1 cellular context compared by ENCODE assay signal in the genomic region with DNA sequence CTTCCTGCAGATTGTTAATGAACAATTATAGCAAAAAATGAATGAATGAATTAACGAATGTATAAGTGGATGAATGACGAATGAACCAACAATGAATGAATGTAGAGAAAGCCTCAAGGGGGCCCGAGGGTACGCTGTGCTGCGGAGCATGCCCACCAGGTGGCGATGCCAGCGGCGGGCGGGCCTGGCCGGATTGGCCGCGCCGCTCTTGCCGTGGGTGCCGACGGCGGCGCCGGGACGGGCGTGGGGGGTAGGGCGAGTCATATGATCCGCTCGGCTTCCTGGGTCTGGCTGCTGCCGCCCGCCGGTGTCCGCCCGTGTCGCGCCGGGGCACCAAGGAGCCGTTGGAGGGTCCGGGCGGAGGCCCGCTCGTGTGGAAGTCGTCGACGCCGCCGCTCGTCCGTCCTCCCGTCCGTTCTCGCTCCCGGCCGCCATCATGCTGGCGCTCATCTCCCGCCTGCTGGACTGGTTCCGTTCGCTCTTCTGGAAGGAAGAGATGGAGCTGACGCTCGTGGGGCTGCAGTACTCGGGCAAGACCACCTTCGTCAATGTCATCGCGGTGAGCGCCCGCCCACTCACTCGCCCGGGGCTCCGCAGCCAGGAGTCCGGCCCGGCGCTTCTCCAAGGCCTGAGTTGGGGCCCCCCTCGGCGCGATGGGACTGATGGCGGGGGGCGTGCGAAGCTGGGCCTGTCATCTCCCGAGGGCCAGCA.
TF ChIP-seq lines count a peak whose summit lies in the region.

A gene (plus strand): TSS at position 263 of the 711 bp plus-strand sequence. CDS start 174 bp downstream, at position 437.

TF ChIP-seq in HepG2, 621 proteins besides CTCF, POLR2A, EP300 and RAD21 (continued from another document and continues in another):
- TF ChIP-seq, protein P1, sequence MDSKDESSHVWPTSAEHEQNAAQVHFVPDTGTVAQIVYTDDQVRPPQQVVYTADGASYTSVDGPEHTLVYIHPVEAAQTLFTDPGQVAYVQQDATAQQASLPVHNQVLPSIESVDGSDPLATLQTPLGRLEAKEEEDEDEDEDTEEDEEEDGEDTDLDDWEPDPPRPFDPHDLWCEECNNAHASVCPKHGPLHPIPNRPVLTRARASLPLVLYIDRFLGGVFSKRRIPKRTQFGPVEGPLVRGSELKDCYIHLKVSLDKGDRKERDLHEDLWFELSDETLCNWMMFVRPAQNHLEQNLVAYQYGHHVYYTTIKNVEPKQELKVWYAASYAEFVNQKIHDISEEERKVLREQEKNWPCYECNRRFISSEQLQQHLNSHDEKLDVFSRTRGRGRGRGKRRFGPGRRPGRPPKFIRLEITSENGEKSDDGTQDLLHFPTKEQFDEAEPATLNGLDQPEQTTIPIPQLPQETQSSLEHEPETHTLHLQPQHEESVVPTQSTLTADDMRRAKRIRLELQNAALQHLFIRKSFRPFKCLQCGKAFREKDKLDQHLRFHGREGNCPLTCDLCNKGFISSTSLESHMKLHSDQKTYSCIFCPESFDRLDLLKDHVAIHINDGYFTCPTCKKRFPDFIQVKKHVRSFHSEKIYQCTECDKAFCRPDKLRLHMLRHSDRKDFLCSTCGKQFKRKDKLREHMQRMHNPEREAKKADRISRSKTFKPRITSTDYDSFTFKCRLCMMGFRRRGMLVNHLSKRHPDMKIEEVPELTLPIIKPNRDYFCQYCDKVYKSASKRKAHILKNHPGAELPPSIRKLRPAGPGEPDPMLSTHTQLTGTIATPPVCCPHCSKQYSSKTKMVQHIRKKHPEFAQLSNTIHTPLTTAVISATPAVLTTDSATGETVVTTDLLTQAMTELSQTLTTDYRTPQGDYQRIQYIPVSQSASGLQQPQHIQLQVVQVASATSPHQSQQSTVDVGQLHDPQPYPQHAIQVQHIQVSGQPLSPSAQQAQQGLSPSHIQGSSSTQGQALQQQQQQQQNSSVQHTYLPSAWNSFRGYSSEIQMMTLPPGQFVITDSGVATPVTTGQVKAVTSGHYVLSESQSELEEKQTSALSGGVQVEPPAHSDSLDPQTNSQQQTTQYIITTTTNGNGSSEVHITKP (CRISPR knock-in tag; IDR thresholded peaks at IDR 0.05; ENCODE audit: low read depth): no peak
- no peak for TF ChIP-seq ZNF780A (CRISPR knock-in tag; IDR thresholded peaks at IDR 0.05)
- no peak for TF ChIP-seq RARG (CRISPR knock-in tag; IDR thresholded peaks at IDR 0.05; ENCODE audit: low read depth)
- no peak; the same call in 1 of the 2 replicates for TF ChIP-seq NFYC (CRISPR knock-in tag; IDR thresholded peaks at IDR 0.05)
- TF ChIP-seq, protein P2, sequence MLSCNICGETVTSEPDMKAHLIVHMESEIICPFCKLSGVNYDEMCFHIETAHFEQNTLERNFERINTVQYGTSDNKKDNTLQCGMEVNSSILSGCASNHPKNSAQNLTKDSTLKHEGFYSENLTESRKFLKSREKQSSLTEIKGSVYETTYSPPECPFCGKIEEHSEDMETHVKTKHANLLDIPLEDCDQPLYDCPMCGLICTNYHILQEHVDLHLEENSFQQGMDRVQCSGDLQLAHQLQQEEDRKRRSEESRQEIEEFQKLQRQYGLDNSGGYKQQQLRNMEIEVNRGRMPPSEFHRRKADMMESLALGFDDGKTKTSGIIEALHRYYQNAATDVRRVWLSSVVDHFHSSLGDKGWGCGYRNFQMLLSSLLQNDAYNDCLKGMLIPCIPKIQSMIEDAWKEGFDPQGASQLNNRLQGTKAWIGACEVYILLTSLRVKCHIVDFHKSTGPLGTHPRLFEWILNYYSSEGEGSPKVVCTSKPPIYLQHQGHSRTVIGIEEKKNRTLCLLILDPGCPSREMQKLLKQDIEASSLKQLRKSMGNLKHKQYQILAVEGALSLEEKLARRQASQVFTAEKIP (CRISPR knock-in tag; IDR thresholded peaks at IDR 0.05; ENCODE audit: borderline replicate concordance): no peak
- TF ChIP-seq MXD4 (CRISPR knock-in tag; IDR thresholded peaks at IDR 0.05): no peak; the same call in 1 of the 2 replicates
- peak; percentile 84; the same call in 1 of the 2 replicates for TF ChIP-seq KDM3A (CRISPR knock-in tag; IDR thresholded peaks at IDR 0.05; ENCODE audit: low read depth)
- no peak for TF ChIP-seq ZNF879 (CRISPR knock-in tag; IDR thresholded peaks at IDR 0.05)
- 0 out of 2 replicates have a peak, but pooled peaks have one; percentile 54 for TF ChIP-seq KLF15 (CRISPR knock-in tag; IDR thresholded peaks at IDR 0.05; ENCODE audit: borderline replicate concordance)
- TF ChIP-seq PAX8 (CRISPR knock-in tag; IDR thresholded peaks at IDR 0.05; ENCODE audit: borderline replicate concordance): no peak; the same call in 1 of the 2 replicates
- TF ChIP-seq CBFB (CRISPR knock-in tag; IDR thresholded peaks at IDR 0.05): peak; percentile 80; the same call in 1 of the 2 replicates
- TF ChIP-seq CREB1 (IDR thresholded peaks at IDR 0.05): peak; percentile 61; the same call in 1 of the 2 replicates
- no peak for TF ChIP-seq CREB1 (CRISPR knock-in tag; IDR thresholded peaks at IDR 0.05)
- TF ChIP-seq, protein P3, sequence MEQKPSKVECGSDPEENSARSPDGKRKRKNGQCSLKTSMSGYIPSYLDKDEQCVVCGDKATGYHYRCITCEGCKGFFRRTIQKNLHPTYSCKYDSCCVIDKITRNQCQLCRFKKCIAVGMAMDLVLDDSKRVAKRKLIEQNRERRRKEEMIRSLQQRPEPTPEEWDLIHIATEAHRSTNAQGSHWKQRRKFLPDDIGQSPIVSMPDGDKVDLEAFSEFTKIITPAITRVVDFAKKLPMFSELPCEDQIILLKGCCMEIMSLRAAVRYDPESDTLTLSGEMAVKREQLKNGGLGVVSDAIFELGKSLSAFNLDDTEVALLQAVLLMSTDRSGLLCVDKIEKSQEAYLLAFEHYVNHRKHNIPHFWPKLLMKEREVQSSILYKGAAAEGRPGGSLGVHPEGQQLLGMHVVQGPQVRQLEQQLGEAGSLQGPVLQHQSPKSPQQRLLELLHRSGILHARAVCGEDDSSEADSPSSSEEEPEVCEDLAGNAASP (CRISPR knock-in tag; IDR thresholded peaks at IDR 0.05; ENCODE audit: borderline replicate concordance): 0 out of 2 replicates have a peak, but pooled peaks have one; percentile 8
- TF ChIP-seq NR2C2 (CRISPR knock-in tag; IDR thresholded peaks at IDR 0.05; ENCODE audit: borderline replicate concordance): peak; percentile 77
- TF ChIP-seq KLF6 (CRISPR knock-in tag; IDR thresholded peaks at IDR 0.05): peak; percentile 80
- no peak for TF ChIP-seq ISX (CRISPR knock-in tag; conservative IDR thresholded peaks at IDR 0.05)
- TF ChIP-seq JUND (CRISPR knock-in tag; IDR thresholded peaks at IDR 0.05): 0 out of 2 replicates have a peak, but pooled peaks have one; percentile 22
- no peak for TF ChIP-seq ZNF652 (CRISPR knock-in tag; IDR thresholded peaks at IDR 0.05; ENCODE audit: borderline replicate concordance, low read depth)
- TF ChIP-seq ZNF792 (CRISPR knock-in tag; IDR thresholded peaks at IDR 0.05): no peak; the same call in 1 of the 2 replicates
- TF ChIP-seq ZBTB3 (CRISPR knock-in tag; IDR thresholded peaks at IDR 0.05; ENCODE audit: borderline replicate concordance, low read depth): no peak
- TF ChIP-seq, protein P4, sequence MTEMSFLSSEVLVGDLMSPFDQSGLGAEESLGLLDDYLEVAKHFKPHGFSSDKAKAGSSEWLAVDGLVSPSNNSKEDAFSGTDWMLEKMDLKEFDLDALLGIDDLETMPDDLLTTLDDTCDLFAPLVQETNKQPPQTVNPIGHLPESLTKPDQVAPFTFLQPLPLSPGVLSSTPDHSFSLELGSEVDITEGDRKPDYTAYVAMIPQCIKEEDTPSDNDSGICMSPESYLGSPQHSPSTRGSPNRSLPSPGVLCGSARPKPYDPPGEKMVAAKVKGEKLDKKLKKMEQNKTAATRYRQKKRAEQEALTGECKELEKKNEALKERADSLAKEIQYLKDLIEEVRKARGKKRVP (CRISPR knock-in tag; IDR thresholded peaks at IDR 0.05): peak in 1 of 2 experiments; percentile 62; a peak in 2 of 4 replicates
- TF ChIP-seq ZNF160 (CRISPR knock-in tag; IDR thresholded peaks at IDR 0.05): peak; percentile 94
- TF ChIP-seq ZMAT3 (CRISPR knock-in tag; conservative IDR thresholded peaks at IDR 0.05): peak; percentile 54; the same call in 1 of the 2 replicates
- TF ChIP-seq ZNF563 (CRISPR knock-in tag; IDR thresholded peaks at IDR 0.05): peak; percentile 65
- TF ChIP-seq TOE1 (CRISPR knock-in tag; IDR thresholded peaks at IDR 0.05): no peak
- no peak for TF ChIP-seq EHMT2 (IDR thresholded peaks at IDR 0.05; ENCODE audit: borderline replicate concordance, low read depth, low read length)
- no peak for TF ChIP-seq HDAC6 (IDR thresholded peaks at IDR 0.05; ENCODE audit: low read depth, low read length)
- peak; percentile 59; the same call in 1 of the 2 replicates for TF ChIP-seq MEIS1 (CRISPR knock-in tag; IDR thresholded peaks at IDR 0.05; ENCODE audit: borderline replicate concordance)
- TF ChIP-seq KAT8 (CRISPR knock-in tag; IDR thresholded peaks at IDR 0.05): peak; percentile 95
- TF ChIP-seq HNRNPK (IDR thresholded peaks at IDR 0.05; ENCODE audit: low read depth, low read length, poor library complexity, severe bottlenecking): no peak
- no peak for TF ChIP-seq PITX1 (CRISPR knock-in tag; IDR thresholded peaks at IDR 0.05)
- TF ChIP-seq ZNF558 (CRISPR knock-in tag; IDR thresholded peaks at IDR 0.05; ENCODE audit: borderline replicate concordance): no peak
- TF ChIP-seq, protein P5, sequence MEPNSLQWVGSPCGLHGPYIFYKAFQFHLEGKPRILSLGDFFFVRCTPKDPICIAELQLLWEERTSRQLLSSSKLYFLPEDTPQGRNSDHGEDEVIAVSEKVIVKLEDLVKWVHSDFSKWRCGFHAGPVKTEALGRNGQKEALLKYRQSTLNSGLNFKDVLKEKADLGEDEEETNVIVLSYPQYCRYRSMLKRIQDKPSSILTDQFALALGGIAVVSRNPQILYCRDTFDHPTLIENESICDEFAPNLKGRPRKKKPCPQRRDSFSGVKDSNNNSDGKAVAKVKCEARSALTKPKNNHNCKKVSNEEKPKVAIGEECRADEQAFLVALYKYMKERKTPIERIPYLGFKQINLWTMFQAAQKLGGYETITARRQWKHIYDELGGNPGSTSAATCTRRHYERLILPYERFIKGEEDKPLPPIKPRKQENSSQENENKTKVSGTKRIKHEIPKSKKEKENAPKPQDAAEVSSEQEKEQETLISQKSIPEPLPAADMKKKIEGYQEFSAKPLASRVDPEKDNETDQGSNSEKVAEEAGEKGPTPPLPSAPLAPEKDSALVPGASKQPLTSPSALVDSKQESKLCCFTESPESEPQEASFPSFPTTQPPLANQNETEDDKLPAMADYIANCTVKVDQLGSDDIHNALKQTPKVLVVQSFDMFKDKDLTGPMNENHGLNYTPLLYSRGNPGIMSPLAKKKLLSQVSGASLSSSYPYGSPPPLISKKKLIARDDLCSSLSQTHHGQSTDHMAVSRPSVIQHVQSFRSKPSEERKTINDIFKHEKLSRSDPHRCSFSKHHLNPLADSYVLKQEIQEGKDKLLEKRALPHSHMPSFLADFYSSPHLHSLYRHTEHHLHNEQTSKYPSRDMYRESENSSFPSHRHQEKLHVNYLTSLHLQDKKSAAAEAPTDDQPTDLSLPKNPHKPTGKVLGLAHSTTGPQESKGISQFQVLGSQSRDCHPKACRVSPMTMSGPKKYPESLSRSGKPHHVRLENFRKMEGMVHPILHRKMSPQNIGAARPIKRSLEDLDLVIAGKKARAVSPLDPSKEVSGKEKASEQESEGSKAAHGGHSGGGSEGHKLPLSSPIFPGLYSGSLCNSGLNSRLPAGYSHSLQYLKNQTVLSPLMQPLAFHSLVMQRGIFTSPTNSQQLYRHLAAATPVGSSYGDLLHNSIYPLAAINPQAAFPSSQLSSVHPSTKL (CRISPR knock-in tag; IDR thresholded peaks at IDR 0.05): peak; percentile 70
- TF ChIP-seq ZNF709 (CRISPR knock-in tag; IDR thresholded peaks at IDR 0.05): peak; percentile 85; the same call in 1 of the 2 replicates
- TF ChIP-seq CHCHD3 (CRISPR knock-in tag; IDR thresholded peaks at IDR 0.05): no peak
- peak; percentile 88; the same call in 1 of the 2 replicates for TF ChIP-seq ZNF556 (CRISPR knock-in tag; IDR thresholded peaks at IDR 0.05; ENCODE audit: borderline replicate concordance)
- TF ChIP-seq, protein P6, sequence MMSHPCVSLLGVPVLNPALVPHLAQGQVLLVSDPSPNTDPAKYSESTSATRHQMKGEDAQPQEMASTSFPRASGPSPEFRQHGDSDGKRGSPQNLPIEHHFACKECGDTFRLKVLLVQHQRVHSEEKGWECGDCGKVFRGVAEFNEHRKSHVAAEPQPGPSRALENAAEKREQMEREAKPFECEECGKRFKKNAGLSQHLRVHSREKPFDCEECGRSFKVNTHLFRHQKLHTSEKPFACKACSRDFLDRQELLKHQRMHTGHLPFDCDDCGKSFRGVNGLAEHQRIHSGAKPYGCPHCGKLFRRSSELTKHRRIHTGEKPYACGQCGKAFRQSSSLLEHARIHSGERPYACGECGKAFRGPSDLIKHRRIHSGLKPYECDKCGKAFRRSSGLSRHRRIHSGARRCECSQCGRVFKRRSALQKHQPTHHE (CRISPR knock-in tag; IDR thresholded peaks at IDR 0.05; ENCODE audit: borderline replicate concordance): peak; percentile 91
- TF ChIP-seq ZNF207 (IDR thresholded peaks at IDR 0.05; ENCODE audit: borderline replicate concordance): no peak
- TF ChIP-seq FOXP1 (IDR thresholded peaks at IDR 0.05): no peak
- TF ChIP-seq FOXP1 (CRISPR knock-in tag; IDR thresholded peaks at IDR 0.05): no peak
- TF ChIP-seq ZNF30 (CRISPR knock-in tag; IDR thresholded peaks at IDR 0.05): no peak
- no peak for TF ChIP-seq ZNF672 (CRISPR knock-in tag; IDR thresholded peaks at IDR 0.05)
- TF ChIP-seq, protein P7, sequence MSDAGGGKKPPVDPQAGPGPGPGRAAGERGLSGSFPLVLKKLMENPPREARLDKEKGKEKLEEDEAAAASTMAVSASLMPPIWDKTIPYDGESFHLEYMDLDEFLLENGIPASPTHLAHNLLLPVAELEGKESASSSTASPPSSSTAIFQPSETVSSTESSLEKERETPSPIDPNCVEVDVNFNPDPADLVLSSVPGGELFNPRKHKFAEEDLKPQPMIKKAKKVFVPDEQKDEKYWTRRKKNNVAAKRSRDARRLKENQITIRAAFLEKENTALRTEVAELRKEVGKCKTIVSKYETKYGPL (CRISPR knock-in tag; IDR thresholded peaks at IDR 0.05): no peak
- peak; percentile 56; the same call in 1 of the 2 replicates for TF ChIP-seq BORCS8-MEF2B (CRISPR knock-in tag; IDR thresholded peaks at IDR 0.05)
- TF ChIP-seq, protein P8, sequence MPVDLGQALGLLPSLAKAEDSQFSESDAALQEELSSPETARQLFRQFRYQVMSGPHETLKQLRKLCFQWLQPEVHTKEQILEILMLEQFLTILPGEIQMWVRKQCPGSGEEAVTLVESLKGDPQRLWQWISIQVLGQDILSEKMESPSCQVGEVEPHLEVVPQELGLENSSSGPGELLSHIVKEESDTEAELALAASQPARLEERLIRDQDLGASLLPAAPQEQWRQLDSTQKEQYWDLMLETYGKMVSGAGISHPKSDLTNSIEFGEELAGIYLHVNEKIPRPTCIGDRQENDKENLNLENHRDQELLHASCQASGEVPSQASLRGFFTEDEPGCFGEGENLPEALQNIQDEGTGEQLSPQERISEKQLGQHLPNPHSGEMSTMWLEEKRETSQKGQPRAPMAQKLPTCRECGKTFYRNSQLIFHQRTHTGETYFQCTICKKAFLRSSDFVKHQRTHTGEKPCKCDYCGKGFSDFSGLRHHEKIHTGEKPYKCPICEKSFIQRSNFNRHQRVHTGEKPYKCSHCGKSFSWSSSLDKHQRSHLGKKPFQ (CRISPR knock-in tag; IDR thresholded peaks at IDR 0.05; ENCODE audit: insufficient replicate concordance): no peak
